ENCODE assay signal across 8 cellular contexts in genomic region chr6:73129653-73130443, GRCh38.
A peak's percentile ranks its signal among the peaks of the same experiment; 100 is the strongest.
DNase-seq lines count a peak whose midpoint lies in the region; ATAC-seq and TF ChIP-seq lines count a peak whose summit lies in the region.

No MANE protein-coding gene starts in this region.

- H3K27me3 Mint-ChIP-seq in activated naive CD8-positive, alpha-beta T cell treated with anti-CD3 and anti-CD28 coated beads for 36 hours, result no peaks in the 10 kb centered on the region

- DNase-seq in GM10266 (ENCODE audit: extremely low spot score) (peak; percentile 62), H4 (ENCODE audit: low spot score) (peak; percentile 86), SKM-1 (lab: John Stamatoyannopoulos, UW; ENCODE audit: unreplicated experiment) (peak; percentile 38), heart left ventricle (peak; percentile 45 to 82 (median 59)), retina (peak; percentile 85), cortex of kidney (lab: John Stamatoyannopoulos, UW) (no peak)
- DNase-seq in activated naive CD8-positive, alpha-beta T cell treated with anti-CD3 and anti-CD28 coated beads for 36 hours, result peak; percentile 79

- H3K27ac ChIP-seq in heart left ventricle, result no peak overlapping the region

- H3K4me1 ChIP-seq in heart left ventricle, result no peaks in the 10 kb centered on the region

- intact Hi-C loops in heart left ventricle (cut with DNase I), result loop anchor here in 9 of 10 donors (5.0 to 10.0 kb wide), 7 partner anchors 485 to 718 kb away; partner anchors contain the start of gene KCNQ5 (in 4 of the 9)

- H3K27me3 ChIP-seq in heart left ventricle, result peaks cover 0 to 9% (median 0%) of the 10 kb centered on the region in 9 donors

- no peaks in the 10 kb centered on the region for H3K9me3 ChIP-seq in heart left ventricle

- 18 to 21% (median 20%) methylated on average over 13 to 14 of the region's 14 CpGs for WGBS in heart left ventricle, 4 donors

- no peak overlapping the region for H3K4me3 ChIP-seq in heart left ventricle

- TF ChIP-seq POLR2A in heart left ventricle (IDR thresholded peaks at IDR 0.05), result no peak

- no peak overlapping the region for H3K4me3 Mint-ChIP-seq in activated naive CD8-positive, alpha-beta T cell treated with anti-CD3 and anti-CD28 coated beads for 36 hours

- H3K27ac Mint-ChIP-seq in activated naive CD8-positive, alpha-beta T cell treated with anti-CD3 and anti-CD28 coated beads for 36 hours, result no peak overlapping the region

- ATAC-seq in heart left ventricle, result peak in 3 of 4 donors; percentile 56 to 70 (median 69)

- peak; percentile 98 for TF ChIP-seq CTCF in GM10266 (IDR thresholded peaks at IDR 0.05; ENCODE audit: control insufficient read depth, insufficient read depth, low read depth, missing control alignments)
- peak; percentile 96 for TF ChIP-seq CTCF in LNCAP (IDR thresholded peaks at IDR 0.05)
- TF ChIP-seq CTCF in heart left ventricle (IDR thresholded peaks at IDR 0.05), result peak; percentile 46 to 89 (median 66)

- H3K36me3 Mint-ChIP-seq in activated naive CD8-positive, alpha-beta T cell treated with anti-CD3 and anti-CD28 coated beads for 36 hours, result peaks cover 8% of the 10 kb centered on the region

- H3K9me3 Mint-ChIP-seq in activated naive CD8-positive, alpha-beta T cell treated with anti-CD3 and anti-CD28 coated beads for 36 hours, result no peaks in the 10 kb centered on the region

- no peaks in the 10 kb centered on the region for H3K36me3 ChIP-seq in heart left ventricle

- peaks cover 5% of the 10 kb centered on the region for H3K4me1 Mint-ChIP-seq in activated naive CD8-positive, alpha-beta T cell treated with anti-CD3 and anti-CD28 coated beads for 36 hours
